Comparison of ENCODE assay signal across 9 cellular contexts in the genomic region with DNA sequence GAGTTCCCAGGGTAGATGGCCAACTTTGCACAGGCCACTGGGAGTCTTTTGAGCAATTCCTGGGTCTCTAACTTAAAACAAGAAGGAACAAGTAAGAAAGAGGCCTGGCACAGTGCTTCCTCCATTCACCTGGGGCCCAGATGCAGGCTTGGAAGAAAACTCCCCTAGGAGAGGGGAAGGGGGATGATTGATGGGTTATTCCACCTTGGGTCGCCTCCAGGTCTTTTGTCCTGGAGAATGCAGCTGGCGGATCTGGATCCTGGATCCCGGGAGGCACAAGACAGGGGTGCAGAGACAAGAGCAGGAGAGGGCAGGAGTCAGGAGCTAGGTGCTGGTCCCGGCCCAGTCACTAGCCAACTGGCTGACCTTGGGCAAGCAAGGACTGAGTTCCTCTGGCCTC.
"Had no signal": no experiment of that assay in that cellular context is flagged by ENCODE, and none has a peak within 500 bp of the region (broad histone marks: within the 10 kb centered on the region; RNA-seq: fewer than 3 reads in every experiment).

No MANE protein-coding gene starts in this region.

- H3K9me3 ChIP-seq: HAP-1 had no signal

- H3K9ac ChIP-seq: GM23248 had no signal

- DNase-seq: GM23248, GOT3, HFFc6, KBM-7 had no signal

- ATAC-seq: HCT116, HepG2 had no signal

- H2AFZ ChIP-seq: GM23248 had no signal

- H3K4me3 ChIP-seq: GM23248, HAP-1 had no signal

- H3K27ac Mint-ChIP-seq: IgD-negative memory B cell had no signal

- H3K4me1 ChIP-seq: HAP-1 had no signal

- H3K9me3 Mint-ChIP-seq: HFFc6, IgD-negative memory B cell had no signal

- FAIRE-seq: H54, HepG2 had no signal

- H3K4me3 Mint-ChIP-seq: HFFc6, IgD-negative memory B cell had no signal

- H3K36me3 ChIP-seq: HAP-1 had no signal

- H3K27ac ChIP-seq: GM23248 had no signal
